Comparison of ENCODE assay signal across 8 cellular contexts in genomic region chr4:83252782-83253405, GRCh38. TPM values are rescaled to one million over a fixed set of nuclear protein-coding genes. Genes with fewer than 3 reads are reported as not detected.
DNase-seq lines count a peak whose midpoint lies in the region; ATAC-seq and TF ChIP-seq lines count a peak whose summit lies in the region.

No MANE protein-coding gene starts in this region.

- ATAC-seq in HG03558 (IDR thresholded peaks at IDR 0.05; ENCODE audit: extremely low read depth, unreplicated experiment): peak; percentile 36

- no peaks in the 10 kb centered on the region for H3K36me3 ChIP-seq in tibial nerve

- H3K4me3 ChIP-seq in epithelial cell of esophagus (ENCODE audit: low read length): no peak overlapping the region
- no peak overlapping the region for H3K4me3 ChIP-seq in tibial nerve

- no peak for TF ChIP-seq EP300 in tibial nerve (IDR thresholded peaks at IDR 0.05)

- H3K27me3 Mint-ChIP-seq in activated CD4-positive, alpha-beta memory T cell treated with anti-CD3 and anti-CD28 coated beads, Interleukin-2, amount 10 ng/mL, durations not matched to agents 7 days and 5 days: peaks cover 16% of the 10 kb centered on the region
- H3K27me3 Mint-ChIP-seq in nephron (ENCODE audit: low read depth): no peaks in the 10 kb centered on the region

- no peak for TF ChIP-seq POLR2A in tibial nerve (IDR thresholded peaks at IDR 0.05)

- H3K9me3 ChIP-seq in tibial nerve: no peaks in the 10 kb centered on the region

- CTCF ChIA-PET in activated CD4-positive, alpha-beta memory T cell treated with anti-CD3 and anti-CD28 coated beads, Interleukin-2, amount 10 ng/mL, durations not matched to agents 7 days and 5 days (lab: Charles Lee): interaction anchor here (0.6 to 5.4 kb wide), 21 partner anchors 9 to 185 kb away, joined by 3 to 38 read pairs (median 5); partner anchors contain the start of genes COQ2 and PLAC8

- H3K4me3 Mint-ChIP-seq in activated CD4-positive, alpha-beta memory T cell treated with anti-CD3 and anti-CD28 coated beads, Interleukin-2, amount 10 ng/mL, durations not matched to agents 7 days and 5 days: no peak overlapping the region
- H3K4me3 Mint-ChIP-seq in nephron: no peak overlapping the region

- peaks cover 0 to 28% (median 6%) of the 10 kb centered on the region in 4 donors for H3K4me1 ChIP-seq in tibial nerve

- H3K4me1 Mint-ChIP-seq in activated CD4-positive, alpha-beta memory T cell treated with anti-CD3 and anti-CD28 coated beads, Interleukin-2, amount 10 ng/mL, durations not matched to agents 7 days and 5 days: peaks cover 21% of the 10 kb centered on the region
- no peaks in the 10 kb centered on the region for H3K4me1 Mint-ChIP-seq in nephron

- H3K9me3 Mint-ChIP-seq in activated CD4-positive, alpha-beta memory T cell treated with anti-CD3 and anti-CD28 coated beads, Interleukin-2, amount 10 ng/mL, durations not matched to agents 7 days and 5 days: no peaks in the 10 kb centered on the region
- no peaks in the 10 kb centered on the region for H3K9me3 Mint-ChIP-seq in nephron

- H3K36me3 Mint-ChIP-seq in activated CD4-positive, alpha-beta memory T cell treated with anti-CD3 and anti-CD28 coated beads, Interleukin-2, amount 10 ng/mL, durations not matched to agents 7 days and 5 days (ENCODE audit: low read depth): peaks cover 4% of the 10 kb centered on the region
- peaks cover 5% of the 10 kb centered on the region for H3K36me3 Mint-ChIP-seq in nephron (ENCODE audit: low read depth)

- no peak overlapping the region for H3K27ac Mint-ChIP-seq in activated CD4-positive, alpha-beta memory T cell treated with anti-CD3 and anti-CD28 coated beads, Interleukin-2, amount 10 ng/mL, durations not matched to agents 7 days and 5 days
- H3K27ac Mint-ChIP-seq in nephron: no peak overlapping the region

- no peak overlapping the region for H3K27ac ChIP-seq in tibial nerve

- POLR2A ChIA-PET in activated CD4-positive, alpha-beta memory T cell treated with anti-CD3 and anti-CD28 coated beads, Interleukin-2, amount 10 ng/mL, durations not matched to agents 7 days and 5 days (lab: Charles Lee): interaction anchor here (1.5 to 3.2 kb wide), 3 partner anchors 17 to 140 kb away, joined by 6 to 16 read pairs (median 13); no protein-coding TSS in a partner anchor

- no peaks in the 10 kb centered on the region for H3K27me3 ChIP-seq in tibial nerve

- TF ChIP-seq CTCF in epithelial cell of esophagus (IDR thresholded peaks at IDR 0.05; ENCODE audit: insufficient read depth, low read depth, low read length, missing control alignments): peak; percentile 93
- TF ChIP-seq CTCF in nephron (IDR thresholded peaks at IDR 0.05; ENCODE audit: unreplicated experiment in 3 of 3): peak in 2 of 3 experiments; percentile 44 to 52
- peak; percentile 21 to 63 (median 44) for TF ChIP-seq CTCF in tibial nerve (IDR thresholded peaks at IDR 0.05)

- WGBS in tibial nerve, 2 donors: 30 to 38% methylated on average over 7 of the region's 7 CpGs

- DNase-seq in activated gamma-delta T cell treated with Interleukin-2 at 50 U/mL for 16 hours (peak; percentile 71), activated gamma-delta T cell (lab: John Stamatoyannopoulos, UW) (no peak), NK-92 (lab: John Stamatoyannopoulos, UW; ENCODE audit: unreplicated experiment) (peak; percentile 45), epithelial cell of esophagus (ENCODE audit: low read depth) (peak; percentile 82), tibial nerve (ENCODE audit: low spot score in 2 of 2) (peak in 1 of 2 donors; percentile 65)
- DNase-seq in activated CD4-positive, alpha-beta memory T cell treated with anti-CD3 and anti-CD28 coated beads, Interleukin-2, amount 10 ng/mL, durations not matched to agents 7 days and 5 days: peak; percentile 77

RNA-seq across cellular contexts. Expression of gene COQ2, which starts 31.7 kb away (rescaled TPM):
- 10 to 100 TPM; 20.3 to 20.7 TPM for total RNA-seq in activated CD4-positive, alpha-beta memory T cell treated with anti-CD3 and anti-CD28 coated beads, Interleukin-2, amount 10 ng/mL, durations not matched to agents 7 days and 5 days
- total RNA-seq in tibial nerve: 10 to 100 TPM in 3 of 4 donors, 1 to 10 TPM in 1; 9.2 to 17.7 (median 11.6) TPM
